Comparison of ENCODE assay signal across 19 cellular contexts in genomic region chr12:26499979-26500640, GRCh38.
DNase-seq lines count a peak whose midpoint lies in the region; ATAC-seq lines count a peak whose summit lies in the region.
"Had no signal": no experiment of that assay in that cellular context is flagged by ENCODE, and none has a peak within 500 bp of the region (broad histone marks: within the 10 kb centered on the region; RNA-seq: fewer than 3 reads in every experiment).

No MANE protein-coding gene starts in this region.

- intact Hi-C loops in sciatic nerve (cut with DNase I) = no loop called here

- ATAC-seq in sciatic nerve (peak; percentile 85), GM21737 (IDR thresholded peaks at IDR 0.05; ENCODE audit: unreplicated experiment) (no peak), HG02885 (IDR thresholded peaks at IDR 0.05; ENCODE audit: poor library complexity, unreplicated experiment) (no peak)

- DNase-seq in NOMO-1 treated with DMSO at 0.1 percent for 48 hours (lab: John Stamatoyannopoulos, UW; ENCODE audit: unreplicated experiment) (peak; percentile 16), NOMO-1 treated with dmso at 0.1 percent for 144 hours (lab: John Stamatoyannopoulos, UW; ENCODE audit: unreplicated experiment) (no peak), GM03348 (ENCODE audit: low spot score) (peak; percentile 26), fibroblast of gingiva (ENCODE audit: low read depth) (peak; percentile 45), sciatic nerve (ENCODE audit: low spot score) (no peak), NCI-H748 (lab: John Stamatoyannopoulos, UW; ENCODE audit: unreplicated experiment) (no peak)
- DNase-seq: BE2C; Caco-2; CD4-positive, alpha-beta T cell; DMS153; GF-D8; H9; NCI-H1417; NCI-H187; NCI-H2227 treated with DMSO at 0.1 percent for 48 hours; NCI-H510A treated with DMSO at 0.1 percent for 48 hours; PC-9 had no signal

Comparison
In these comparisons a context has a peak if more than half of its experiments do, and no peak if none do; other contexts are left out.
1. DNase-seq: peak in NOMO-1 treated with DMSO at 0.1 percent for 48 hours (single experiment), GM03348 (single experiment) and fibroblast of gingiva (single experiment); none in NOMO-1 treated with dmso at 0.1 percent for 144 hours (single experiment), sciatic nerve (single experiment) and NCI-H748 (single experiment).